Comparison of ENCODE assay signal across 14 cellular contexts in the genomic region with DNA sequence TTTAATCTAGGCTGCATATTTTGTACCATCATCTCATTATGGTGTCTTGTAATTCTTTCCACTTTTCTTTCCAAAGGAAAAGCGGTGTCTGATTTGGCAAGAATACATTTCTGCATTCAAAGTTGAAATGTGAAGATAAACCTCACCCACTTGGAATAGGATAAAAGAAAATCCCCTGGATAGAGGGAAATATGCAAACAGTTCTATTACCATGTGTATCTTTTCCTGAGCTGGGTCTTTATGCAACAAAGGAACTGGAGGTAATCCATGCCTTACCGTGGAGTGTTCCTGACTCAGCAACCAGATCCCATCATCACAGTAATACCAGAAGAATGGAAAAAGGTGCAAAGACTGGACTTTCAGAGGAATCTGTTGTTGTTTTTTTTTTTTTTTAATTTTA. TPM values are rescaled to one million over a fixed set of nuclear protein-coding genes. Genes with fewer than 3 reads are reported as not detected.
DNase-seq lines count a peak whose midpoint lies in the region; ATAC-seq and TF ChIP-seq lines count a peak whose summit lies in the region.
"Had no signal": no experiment of that assay in that cellular context is flagged by ENCODE, and none has a peak within 500 bp of the region (broad histone marks: within the 10 kb centered on the region; RNA-seq: fewer than 3 reads in every experiment).

No MANE protein-coding gene starts in this region.

- H3K9me3 ChIP-seq in muscle layer of colon (ENCODE audit: low read length) (no peaks in the 10 kb centered on the region), transverse colon (no peaks in the 10 kb centered on the region), ovary (no peaks in the 10 kb centered on the region)
- H3K9me3 ChIP-seq: A549, BE2C had no signal

- TF ChIP-seq POLR2A in transverse colon (IDR thresholded peaks at IDR 0.05): no peak
- no peak for TF ChIP-seq POLR2A in ovary (IDR thresholded peaks at IDR 0.05)

- intact Hi-C loops in transverse colon (cut with DNase I; ENCODE audit: low total_unique reads) (no loop called here), ovary (cut with DNase I) (no loop called here)

- in situ Hi-C loops in astrocyte of the spinal cord (cut with HindIII; ENCODE audit: low sequenced_read_pairs) (no loop called here), transverse colon (cut with MboI; ENCODE audit: low pct_ligation_motif_present in 1 of 4, low pct_unique_long_range_greater_than_20kb in 1 of 4, low sequenced_read_pairs in 3 of 4) (no loop called here)

- 43 to 56% methylated on average over 1 to 2 of the region's 2 CpGs for WGBS in transverse colon (ENCODE audit: low coverage in 1 of 2), 2 donors
- 17 to 26% (median 20%) methylated on average over 2 of the region's 2 CpGs for WGBS in ovary, 3 donors

- no peaks in the 10 kb centered on the region for H3K4me1 Mint-ChIP-seq in activated T-helper 17 cell treated with anti-CD3 and anti-CD28 coated beads, Interleukin-2, amount 50 U/mL, for 72 hours
- H3K4me1 Mint-ChIP-seq: CD4-positive, alpha-beta memory T cell had no signal

- no peak for TF ChIP-seq CTCF in astrocyte of the spinal cord (IDR thresholded peaks at IDR 0.05; ENCODE audit: low read depth, low read length)
- no peak for TF ChIP-seq CTCF in transverse colon (IDR thresholded peaks at IDR 0.05)
- TF ChIP-seq CTCF in ovary (IDR thresholded peaks at IDR 0.05): no peak

- H3K4me3 ChIP-seq in astrocyte of the spinal cord (ENCODE audit: low read depth, low read length) (no peak overlapping the region), muscle layer of colon (ENCODE audit: low read depth in 1 of 2, low read length in 2 of 2) (no peak overlapping the region), transverse colon (no peak overlapping the region), ovary (no peak overlapping the region)
- H3K4me3 ChIP-seq: A549, GM23248 had no signal

- H3K27me3 ChIP-seq in muscle layer of colon (ENCODE audit: control insufficient read depth in 1 of 2, insufficient read depth in 2 of 2, low read length in 2 of 2) (no peaks in the 10 kb centered on the region), transverse colon (no peaks in the 10 kb centered on the region), ovary (no peaks in the 10 kb centered on the region)
- H3K27me3 ChIP-seq: BE2C had no signal

- no peak overlapping the region for H3K9ac ChIP-seq in muscle layer of colon (ENCODE audit: low read length)
- H3K9ac ChIP-seq: GM23248 had no signal

- H3K36me3 ChIP-seq in muscle layer of colon (ENCODE audit: insufficient read depth, low read length) (no peaks in the 10 kb centered on the region), transverse colon (no peaks in the 10 kb centered on the region), ovary (no peaks in the 10 kb centered on the region)
- H3K36me3 ChIP-seq: BE2C had no signal

- no peak overlapping the region for H3K4me3 Mint-ChIP-seq in activated T-helper 17 cell treated with anti-CD3 and anti-CD28 coated beads, Interleukin-2, amount 50 U/mL, for 72 hours
- H3K4me3 Mint-ChIP-seq: CD4-positive, alpha-beta memory T cell had no signal

- H3K4me1 ChIP-seq in muscle layer of colon (ENCODE audit: insufficient read depth, low read length) (peaks cover 51% of the 10 kb centered on the region), transverse colon (peaks cover 7 to 20% (median 9%) of the 10 kb centered on the region in 4 donors), ovary (ENCODE audit: insufficient read depth) (peaks cover 34% of the 10 kb centered on the region)
- H3K4me1 ChIP-seq: A549, BE2C had no signal

- ATAC-seq in GM18861 (IDR thresholded peaks at IDR 0.05; ENCODE audit: unreplicated experiment): no peak
- ATAC-seq in activated T-helper 17 cell treated with anti-CD3 and anti-CD28 coated beads, Interleukin-2, amount 50 U/mL, for 72 hours (replicated peaks): no peak
- ATAC-seq: A549 had no signal

- H3K27ac ChIP-seq in muscle layer of colon (ENCODE audit: low read depth, low read length) (peak overlapping the region; percentile 7), transverse colon (peak overlapping the region in 3 of 4 donors; percentile 10 to 24 (median 22)), ovary (no peak overlapping the region)
- H3K27ac ChIP-seq: A549, C4-2B, GM23248 had no signal

- no peaks in the 10 kb centered on the region for H3K36me3 Mint-ChIP-seq in activated T-helper 17 cell treated with anti-CD3 and anti-CD28 coated beads, Interleukin-2, amount 50 U/mL, for 72 hours (ENCODE audit: low read depth)
- H3K36me3 Mint-ChIP-seq: CD4-positive, alpha-beta memory T cell had no signal

- H3K9me3 Mint-ChIP-seq in activated T-helper 17 cell treated with anti-CD3 and anti-CD28 coated beads, Interleukin-2, amount 50 U/mL, for 72 hours: peaks cover 5% of the 10 kb centered on the region

- H3K27me3 Mint-ChIP-seq in activated T-helper 17 cell treated with anti-CD3 and anti-CD28 coated beads, Interleukin-2, amount 50 U/mL, for 72 hours: no peaks in the 10 kb centered on the region
- H3K27me3 Mint-ChIP-seq: CD4-positive, alpha-beta memory T cell had no signal

- TF ChIP-seq EP300 in transverse colon (IDR thresholded peaks at IDR 0.05; ENCODE audit: low read depth) (no peak), ovary (IDR thresholded peaks at IDR 0.05) (no peak)

- DNase-seq in NCI-H526 treated with DMSO at 0.1 percent for 48 hours (lab: John Stamatoyannopoulos, UW) (peak; percentile 34), astrocyte of the spinal cord (ENCODE audit: low read depth, low spot score) (peak; percentile 12), transverse colon (no peak), ovary (no peak), DMS153 treated with DMSO at 0.1 percent for 48 hours (lab: John Stamatoyannopoulos, UW; ENCODE audit: unreplicated experiment) (no peak)
- DNase-seq: BE2C; CD4-positive, alpha-beta memory T cell; GM23248; IMR-90 had no signal

- H3K27ac Mint-ChIP-seq in activated T-helper 17 cell treated with anti-CD3 and anti-CD28 coated beads, Interleukin-2, amount 50 U/mL, for 72 hours: no peak overlapping the region
- H3K27ac Mint-ChIP-seq: CD4-positive, alpha-beta memory T cell had no signal

RNA-seq across cellular contexts. Expression of a gene that starts 55.4 kb away (rescaled TPM):
- total RNA-seq in transverse colon (10 to 100 TPM in 2 of 4 donors, 1 to 10 TPM in 2; 6.3 to 20.1 (median 13.0) TPM), ovary (10 to 100 TPM; 20.1 to 88.8 (median 38.5) TPM)
- 10 to 100 TPM; 11.8 to 28.8 TPM for polyA plus RNA-seq in ovary
- total RNA-seq in activated T-helper 17 cell treated with anti-CD3 and anti-CD28 coated beads, Interleukin-2, amount 50 U/mL, for 72 hours: not detected
- total RNA-seq: CD4-positive, alpha-beta memory T cell had no signal
- polyA plus RNA-seq: CD4-positive, alpha-beta memory T cell had no signal

Comparison
In these comparisons a context has a peak if more than half of its experiments do, and no peak if none do; other contexts are left out.
1. DNase-seq: peak in NCI-H526 treated with DMSO at 0.1 percent for 48 hours (single experiment) and astrocyte of the spinal cord (single experiment); none in transverse colon (single experiment), ovary (0 of 5) and DMS153 treated with DMSO at 0.1 percent for 48 hours (single experiment).
2. H3K27ac ChIP-seq: peak in muscle layer of colon (single experiment) and transverse colon (3 of 4); none in ovary (0 of 2).
3. RNA of a gene that starts 55.4 kb away (total RNA-seq): 20.1 to 88.8 TPM in ovary and 6.3 to 20.1 TPM in transverse colon; not detected in activated T-helper 17 cell treated with anti-CD3 and anti-CD28 coated beads, Interleukin-2, amount 50 U/mL, for 72 hours; every median in the first group is over 4 times any median in the second.